Comparison of ENCODE assay signal across 2 cellular contexts in the genomic region with DNA sequence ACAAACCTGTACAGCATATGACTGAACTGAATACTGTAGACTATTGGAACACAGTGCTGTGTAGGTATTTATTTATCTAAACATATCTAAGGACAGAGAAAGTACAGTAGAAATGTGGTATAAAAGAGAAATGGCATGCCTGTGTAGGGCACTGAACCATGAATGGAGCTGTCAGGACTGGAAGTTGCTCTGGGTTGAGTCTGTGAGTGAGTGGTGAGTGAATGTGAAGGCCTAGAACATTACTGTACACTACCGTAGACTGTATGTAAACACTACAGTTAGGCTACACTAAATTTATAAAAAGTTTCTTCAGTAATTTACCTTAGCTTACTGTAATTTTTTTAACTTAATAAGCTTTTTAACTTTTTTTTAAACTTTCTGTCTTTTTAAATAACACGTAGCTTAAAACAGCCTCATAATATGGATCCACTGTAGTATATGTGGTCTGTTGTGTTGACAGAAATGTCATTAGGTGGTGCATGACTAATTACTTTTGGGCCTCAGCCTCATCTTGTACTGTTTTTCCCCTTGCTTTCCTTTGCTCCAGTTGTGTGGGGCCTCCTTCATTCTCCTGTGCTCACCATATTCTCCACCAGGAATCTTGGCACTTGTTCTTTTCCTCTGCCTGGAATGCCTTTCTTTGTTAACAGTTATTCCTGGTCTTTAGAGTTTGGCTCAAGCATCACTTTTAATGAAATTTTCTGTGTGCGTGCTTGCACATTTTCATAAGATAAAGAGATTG.
TF ChIP-seq lines count a peak whose summit lies in the region.

No MANE protein-coding gene starts in this region.

TF ChIP-seq in SK-N-SH, 30 proteins besides CTCF, POLR2A, EP300 and RAD21:
- TF ChIP-seq ELF1 (IDR thresholded peaks at IDR 0.05) = no peak
- no peak for TF ChIP-seq TEAD4 (IDR thresholded peaks at IDR 0.05; ENCODE audit: borderline replicate concordance, insufficient read depth)
- no peak for TF ChIP-seq GATA2 (CRISPR knock-in tag; IDR thresholded peaks at IDR 0.05)

TF ChIP-seq in H1, 55 proteins besides CTCF, POLR2A, EP300 and RAD21:
- TF ChIP-seq BCL11A (IDR thresholded peaks at IDR 0.05; ENCODE audit: low read depth in 2 of 2, low read length in 2 of 2) (no peak), POLR2AphosphoS5 (IDR thresholded peaks at IDR 0.05; ENCODE audit: low read depth, low read length) (0 out of 2 replicates have a peak, but pooled peaks have one; percentile 31)
